In genomic region chr2:64670047-64670446, GRCh38 we compare ENCODE assay signal across 17 cellular contexts. TPM values are rescaled to one million over a fixed set of nuclear protein-coding genes. Genes with fewer than 3 reads are reported as not detected.
DNase-seq lines count a peak whose midpoint lies in the region; FAIRE-seq and TF ChIP-seq lines count a peak whose summit lies in the region.
"Had no signal": no experiment of that assay in that cellular context is flagged by ENCODE, and none has a peak within 500 bp of the region (broad histone marks: within the 10 kb centered on the region; RNA-seq: fewer than 3 reads in every experiment).

No MANE protein-coding gene starts in this region.

- H3K9me3 ChIP-seq in SJCRH30 (replicated peaks), result no peaks in the 10 kb centered on the region
- no peaks in the 10 kb centered on the region for H3K9me3 ChIP-seq in spleen
- H3K9me3 ChIP-seq in thyroid gland, result no peaks in the 10 kb centered on the region
- H3K9me3 ChIP-seq: A549, BE2C had no signal

- H3K36me3 Mint-ChIP-seq in activated naive CD8-positive, alpha-beta T cell treated with anti-CD3 and anti-CD28 coated beads for 36 hours, result peaks cover 4% of the 10 kb centered on the region
- H3K36me3 Mint-ChIP-seq: CD4-positive, alpha-beta memory T cell had no signal

- H3K9me3 Mint-ChIP-seq in activated naive CD8-positive, alpha-beta T cell treated with anti-CD3 and anti-CD28 coated beads for 36 hours, result no peaks in the 10 kb centered on the region
- H3K9me3 Mint-ChIP-seq: HFFc6 had no signal

- H3K27ac Mint-ChIP-seq in activated naive CD8-positive, alpha-beta T cell treated with anti-CD3 and anti-CD28 coated beads for 36 hours, result no peak overlapping the region
- H3K27ac Mint-ChIP-seq: HFFc6 had no signal

- no peak overlapping the region for H3K4me3 Mint-ChIP-seq in activated naive CD8-positive, alpha-beta T cell treated with anti-CD3 and anti-CD28 coated beads for 36 hours
- H3K4me3 Mint-ChIP-seq: CD4-positive, alpha-beta memory T cell; HFFc6 had no signal

- no peaks in the 10 kb centered on the region for H3K27me3 ChIP-seq in SJCRH30
- H3K27me3 ChIP-seq in spleen (replicated peaks in 1 of 7), result no peaks in the 10 kb centered on the region
- H3K27me3 ChIP-seq in thyroid gland, result no peaks in the 10 kb centered on the region
- H3K27me3 ChIP-seq: BE2C had no signal

- no peak overlapping the region for H3K4me3 ChIP-seq in SJCRH30
- H3K4me3 ChIP-seq in spleen, result no peak overlapping the region
- H3K4me3 ChIP-seq in thyroid gland (replicated peaks in 1 of 3), result no peak overlapping the region
- H3K4me3 ChIP-seq: A549 had no signal

- H3K27ac ChIP-seq in SJCRH30 (peak overlapping the region; percentile 66), spleen (peak overlapping the region in 6 of 8 donors; percentile 51 to 85 (median 79)), thyroid gland (no peak overlapping the region)
- H3K27ac ChIP-seq: A549, C4-2B, HL-60 had no signal

- H3K36me3 ChIP-seq in SJCRH30 (no peaks in the 10 kb centered on the region; the same call in 1 of the 2 replicates), spleen (no peaks in the 10 kb centered on the region), thyroid gland (no peaks in the 10 kb centered on the region)
- H3K36me3 ChIP-seq: BE2C had no signal

- FAIRE-seq in GM19239 (lab: Jason Lieb, UNC) (peak; percentile 28), frontal cortex (lab: Jason Lieb, UNC) (peak; percentile 17)
- FAIRE-seq: A549 had no signal

- peaks cover 39% of the 10 kb centered on the region for H3K4me1 ChIP-seq in SJCRH30
- peaks cover 19 to 43% (median 26%) of the 10 kb centered on the region in 6 donors for H3K4me1 ChIP-seq in spleen
- H3K4me1 ChIP-seq in thyroid gland, result no peaks in the 10 kb centered on the region
- H3K4me1 ChIP-seq: A549, BE2C had no signal

- intact Hi-C loops in spleen (cut with DNase I; ENCODE audit: low total_unique reads), result loop anchor here (10.0 kb wide), 1 partner anchor 55 kb away; no protein-coding TSS in a partner anchor
- intact Hi-C loops in thyroid gland (cut with DNase I), result no loop called here

- TF ChIP-seq POLR2A in spleen (IDR thresholded peaks at IDR 0.05) (no peak), thyroid gland (IDR thresholded peaks at IDR 0.05) (no peak)

- no peaks in the 10 kb centered on the region for H3K27me3 Mint-ChIP-seq in activated naive CD8-positive, alpha-beta T cell treated with anti-CD3 and anti-CD28 coated beads for 36 hours
- H3K27me3 Mint-ChIP-seq: CD4-positive, alpha-beta memory T cell had no signal

- DNase-seq in GM19239 (ENCODE audit: insufficient read length, low spot score), result no peak
- DNase-seq in SJCRH30, result no peak
- DNase-seq in frontal cortex (ENCODE audit: low spot score in 2 of 2), result no peak
- no peak for DNase-seq in spleen
- DNase-seq in thyroid gland, result no peak
- no peak for DNase-seq in midbrain (lab: John Stamatoyannopoulos, UW)
- DNase-seq in activated naive CD8-positive, alpha-beta T cell treated with anti-CD3 and anti-CD28 coated beads for 36 hours, result no peak
- DNase-seq: BE2C; CD4-positive, alpha-beta memory T cell; DMS79 treated with DMSO at 0.1 percent for 48 hours; EL; GDM1; HCEC 1CT; HFFc6 had no signal

- no peak for TF ChIP-seq CTCF in spleen (IDR thresholded peaks at IDR 0.05 in 8 of 11, conservative IDR thresholded peaks at IDR 0.05 in 3 of 11)
- TF ChIP-seq CTCF in thyroid gland (IDR thresholded peaks at IDR 0.05), result no peak

- H3K4me1 Mint-ChIP-seq in activated naive CD8-positive, alpha-beta T cell treated with anti-CD3 and anti-CD28 coated beads for 36 hours, result peaks cover 30% of the 10 kb centered on the region

RNA-seq across cellular contexts. Expression of gene SERTAD2, which starts 16.3 kb away (rescaled TPM):
- 30.9 and 34.7 TPM in 2 replicates for total RNA-seq in SJCRH30 (2014; rRNA removed; shearing (Covaris generic))
- total RNA-seq in frontal cortex, result 3.7 TPM
- 10 to 100 TPM; 31.2 to 61.4 (median 43.3) TPM for total RNA-seq in spleen
- 10 to 100 TPM; 10.4 to 16.9 (median 13.6) TPM for polyA plus RNA-seq in spleen
- 10 to 100 TPM; 13.7 to 17.3 (median 16.6) TPM for total RNA-seq in thyroid gland
- 10 to 100 TPM; 22.7 to 23.3 TPM for total RNA-seq in activated naive CD8-positive, alpha-beta T cell treated with anti-CD3 and anti-CD28 coated beads for 36 hours

Comparison
In these comparisons a context has a peak if more than half of its experiments do, and no peak if none do; other contexts are left out.
1. H3K27ac ChIP-seq: peak in SJCRH30 (single experiment) and spleen (6 of 8); none in thyroid gland (0 of 3).